ENCODE assay signal across 1 cellular context in the genomic region with DNA sequence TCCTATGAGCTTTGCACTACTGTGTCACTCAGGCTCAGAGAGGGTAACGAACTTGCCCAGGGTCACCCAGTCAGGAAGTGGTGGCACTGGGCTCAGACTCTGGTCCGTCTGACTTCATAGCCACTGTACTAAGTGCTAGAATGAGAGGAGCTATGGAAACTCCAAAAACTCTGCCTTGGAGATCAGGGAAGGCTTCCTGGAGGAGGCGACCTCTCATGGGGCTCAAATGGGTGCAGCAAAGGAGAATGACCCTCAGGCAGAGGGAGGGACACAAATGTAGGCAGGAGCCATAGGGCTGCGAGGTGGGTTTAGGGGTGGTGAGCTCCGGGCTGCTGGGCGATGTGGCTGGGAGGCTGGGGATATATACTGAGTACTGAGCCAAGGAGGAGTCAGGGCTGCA.
A peak's percentile ranks its signal among the peaks of the same experiment; 100 is the strongest.
TF ChIP-seq lines count a peak whose summit lies in the region.

No MANE protein-coding gene starts in this region.

TF ChIP-seq in A549, 52 proteins besides CTCF, POLR2A, EP300 and RAD21:
- TF ChIP-seq FOSB (CRISPR knock-in tag; IDR thresholded peaks at IDR 0.05) = no peak
- TF ChIP-seq CHD4 (IDR thresholded peaks at IDR 0.05; ENCODE audit: borderline replicate concordance) = no peak
- no peak for TF ChIP-seq ZNF302 (CRISPR knock-in tag; IDR thresholded peaks at IDR 0.05)
- peak; percentile 76 for TF ChIP-seq ZFP36 (IDR thresholded peaks at IDR 0.05; ENCODE audit: borderline replicate concordance, partially characterized antibody)
